9 cellular contexts compared by ENCODE assay signal in genomic region chr11:19071255-19071654, GRCh38. TPM values are rescaled to one million over a fixed set of nuclear protein-coding genes. Genes with fewer than 3 reads are reported as not detected.
A peak's percentile ranks its signal among the peaks of the same experiment; 100 is the strongest.
DNase-seq lines count a peak whose midpoint lies in the region; TF ChIP-seq lines count a peak whose summit lies in the region.
"Had no signal": no experiment of that assay in that cellular context is flagged by ENCODE, and none has a peak within 500 bp of the region (broad histone marks: within the 10 kb centered on the region; RNA-seq: fewer than 3 reads in every experiment).

No MANE protein-coding gene starts in this region.

- peak overlapping the region; percentile 57 for H3K4me3 Mint-ChIP-seq in activated naive CD4-positive, alpha-beta T cell treated with anti-CD3 and anti-CD28 coated beads for 36 hours
- H3K4me3 Mint-ChIP-seq in progenitor cell of endocrine pancreas (ENCODE audit: low read depth): no peak overlapping the region

- H3K9me3 ChIP-seq in HAP-1 (no peaks in the 10 kb centered on the region), vagina (no peaks in the 10 kb centered on the region)

- peaks cover 10% of the 10 kb centered on the region for H3K9me3 Mint-ChIP-seq in activated naive CD4-positive, alpha-beta T cell treated with anti-CD3 and anti-CD28 coated beads for 36 hours
- peaks cover 7% of the 10 kb centered on the region for H3K9me3 Mint-ChIP-seq in progenitor cell of endocrine pancreas (ENCODE audit: low read depth)

- H3K4me1 ChIP-seq in HAP-1 (no peaks in the 10 kb centered on the region), vagina (peaks cover 4% of the 10 kb centered on the region)

- H3K36me3 Mint-ChIP-seq in activated naive CD4-positive, alpha-beta T cell treated with anti-CD3 and anti-CD28 coated beads for 36 hours (ENCODE audit: low read depth): no peaks in the 10 kb centered on the region
- H3K36me3 Mint-ChIP-seq in progenitor cell of endocrine pancreas (ENCODE audit: insufficient read depth): no peaks in the 10 kb centered on the region

- H3K4me3 ChIP-seq in HAP-1 (no peak overlapping the region), vagina (no peak overlapping the region)

- CTCF ChIA-PET in activated naive CD4-positive, alpha-beta T cell treated with anti-CD3 and anti-CD28 coated beads for 36 hours (lab: Charles Lee): interaction anchor here (0.6 to 2.1 kb wide), 27 partner anchors 9 to 846 kb away, joined by 3 to 18 read pairs (median 4); partner anchors contain the start of gene MRGPRX2

- intact Hi-C loops in activated naive CD4-positive, alpha-beta T cell treated with anti-CD3 and anti-CD28 coated beads for 36 hours (cut with micrococcal nuclease): loop anchor here (1.0 to 5.0 kb wide), 10 partner anchors 46 to 831 kb away; partner anchors contain the start of genes E2F8 and ZDHHC13
- intact Hi-C loops in head of caudate nucleus (cut with DNase I): loop anchor here (5.0 to 10.0 kb wide), 2 partner anchors 174 to 481 kb away; partner anchors contain the start of gene E2F8
- intact Hi-C loops in vagina (cut with DNase I): loop anchor here (5.0 kb wide), 1 partner anchor 481 kb away; no protein-coding TSS in a partner anchor

- H3K4me1 Mint-ChIP-seq in activated naive CD4-positive, alpha-beta T cell treated with anti-CD3 and anti-CD28 coated beads for 36 hours (ENCODE audit: low read depth): peaks cover 2% of the 10 kb centered on the region
- H3K4me1 Mint-ChIP-seq in progenitor cell of endocrine pancreas (ENCODE audit: low read depth): peaks cover 12% of the 10 kb centered on the region

- DNase-seq in GM03348 (ENCODE audit: low spot score) (peak; percentile 87), HAP-1 (ENCODE audit: low spot score in 2 of 2) (peak; percentile 84 to 89), M059J (ENCODE audit: low read depth) (peak; percentile 86), SHP77 treated with DMSO at 0.1 percent for 48 hours (lab: John Stamatoyannopoulos, UW) (peak; percentile 22), head of caudate nucleus (peak; percentile 43 to 82 (median 67)), progenitor cell of endocrine pancreas (ENCODE audit: low spot score, unreplicated experiment) (peak; percentile 61), vagina (ENCODE audit: extremely low spot score in 2 of 2) (no peak)
- DNase-seq in activated naive CD4-positive, alpha-beta T cell treated with anti-CD3 and anti-CD28 coated beads for 36 hours: peak; percentile 71

- H3K27ac Mint-ChIP-seq in activated naive CD4-positive, alpha-beta T cell treated with anti-CD3 and anti-CD28 coated beads for 36 hours: no peak overlapping the region
- no peak overlapping the region for H3K27ac Mint-ChIP-seq in progenitor cell of endocrine pancreas

- peaks cover 9% of the 10 kb centered on the region for H3K27me3 Mint-ChIP-seq in activated naive CD4-positive, alpha-beta T cell treated with anti-CD3 and anti-CD28 coated beads for 36 hours (ENCODE audit: low read depth)
- peaks cover 3% of the 10 kb centered on the region for H3K27me3 Mint-ChIP-seq in progenitor cell of endocrine pancreas

- TF ChIP-seq CTCF in progenitor cell of endocrine pancreas (IDR thresholded peaks at IDR 0.05; ENCODE audit: unreplicated experiment) (peak; percentile 99), vagina (IDR thresholded peaks at IDR 0.05) (peak; percentile 86 to 96 (median 90))

- H3K36me3 ChIP-seq in HAP-1 (replicated peaks) (no peaks in the 10 kb centered on the region), vagina (no peaks in the 10 kb centered on the region)

- in situ Hi-C loops in HAP-1 (cut with MboI; ENCODE audit: low sequenced_read_pairs): loop anchor here (5.0 to 25.0 kb wide), 2 partner anchors 486 to 666 kb away; no protein-coding TSS in a partner anchor

- H3K27me3 ChIP-seq in HAP-1 (ENCODE audit: low read depth) (no peaks in the 10 kb centered on the region), vagina (no peaks in the 10 kb centered on the region)

- no peak overlapping the region for H3K27ac ChIP-seq in vagina

- TF ChIP-seq POLR2A in vagina (IDR thresholded peaks at IDR 0.05): no peak

RNA-seq across cellular contexts. Expression of gene MRGPRX2, which starts 10.7 kb away (rescaled TPM):
- not detected in 2 replicates for total RNA-seq in M059J (2014; rRNA removed; shearing (Covaris generic))
- total RNA-seq in activated naive CD4-positive, alpha-beta T cell treated with anti-CD3 and anti-CD28 coated beads for 36 hours: not detected
- total RNA-seq in progenitor cell of endocrine pancreas: not detected in 2 replicates
- total RNA-seq in vagina: not detected
- total RNA-seq: urinary bladder had no signal

RNA-seq across cellular contexts. Expression of gene ZDHHC13, which starts 45.7 kb away (rescaled TPM):
- total RNA-seq in M059J (2014; rRNA removed; shearing (Covaris generic)): 41.1 and 55.5 TPM in 2 replicates
- total RNA-seq in activated naive CD4-positive, alpha-beta T cell treated with anti-CD3 and anti-CD28 coated beads for 36 hours: 10 to 100 TPM; 20.9 to 25.1 TPM
- total RNA-seq in progenitor cell of endocrine pancreas (23.4 and 26.6 TPM in 2 replicates), vagina (22.6 TPM)

Comparison
In these comparisons a context has a peak if more than half of its experiments do, and no peak if none do; other contexts are left out.
1. DNase-seq: peak in GM03348 (single experiment), HAP-1 (2 of 2), M059J (single experiment), SHP77 treated with DMSO at 0.1 percent for 48 hours (single experiment), activated naive CD4-positive, alpha-beta T cell treated with anti-CD3 and anti-CD28 coated beads for 36 hours (single experiment), head of caudate nucleus (42 of 42) and progenitor cell of endocrine pancreas (single experiment); none in vagina (0 of 2).